Comparison of ENCODE assay signal across 24 cellular contexts in genomic region chr14:96747608-96748007, GRCh38.
"Had no signal": no experiment of that assay in that cellular context is flagged by ENCODE, and none has a peak within 500 bp of the region (broad histone marks: within the 10 kb centered on the region; RNA-seq: fewer than 3 reads in every experiment).

No MANE protein-coding gene starts in this region.

- H3K4me3 ChIP-seq: adrenal gland, body of pancreas, esophagus muscularis mucosa, gastrocnemius medialis had no signal

- H3K27ac ChIP-seq: adrenal gland, body of pancreas, esophagus muscularis mucosa, foreskin keratinocyte, gastrocnemius medialis had no signal

- H3K36me3 ChIP-seq: adrenal gland, esophagus muscularis mucosa, gastrocnemius medialis had no signal

- H3K4me1 ChIP-seq: adrenal gland, body of pancreas, esophagus muscularis mucosa, foreskin keratinocyte, gastrocnemius medialis had no signal

- H3K9me3 ChIP-seq: adrenal gland, body of pancreas, gastrocnemius medialis had no signal

- H3K27me3 ChIP-seq: adrenal gland, body of pancreas had no signal

- ATAC-seq: activated CD4-positive, alpha-beta T cell treated with anti-CD3 and anti-CD28 coated beads for 36 hours; activated CD8-positive, alpha-beta memory T cell treated with anti-CD3 and anti-CD28 coated beads, Interleukin-2, amount 10 ng/mL, durations not matched to agents 7 days and 5 days; activated CD8-positive, alpha-beta T cell treated with anti-CD3 and anti-CD28 coated beads, Interleukin-2, amount 10 ng/mL, durations not matched to agents 7 days and 5 days; activated naive CD8-positive, alpha-beta T cell treated with anti-CD3 and anti-CD28 coated beads, Interleukin-2, amount 50 U/mL, for 24 hours; body of pancreas; foreskin keratinocyte; gastrocnemius medialis; T-helper 17 cell had no signal

- DNase-seq: activated CD4-positive, alpha-beta memory T cell treated with anti-CD3 and anti-CD28 coated beads for 36 hours; activated CD4-positive, alpha-beta T cell treated with anti-CD3 and anti-CD28 coated beads for 36 hours; activated CD4-positive, alpha-beta T cell treated with anti-CD3 and anti-CD28 coated beads, Interleukin-2, amount 10 ng/mL, durations not matched to agents 24 days and 14 days; activated CD4-positive, CD25-positive, alpha-beta regulatory T cell; activated CD4-positive, CD25-positive, alpha-beta regulatory T cell treated with anti-CD3 and anti-CD28 coated beads, Interleukin-2, amount 50 U/mL, for 72 hours; activated CD8-positive, alpha-beta memory T cell treated with anti-CD3 and anti-CD28 coated beads, Interleukin-2, amount 10 ng/mL, durations not matched to agents 7 days and 5 days; activated CD8-positive, alpha-beta memory T cell treated with anti-CD3 and anti-CD28 coated beads, Interleukin-2, amount 50 U/mL, for 4 hours; activated CD8-positive, alpha-beta T cell treated with anti-CD3 and anti-CD28 coated beads, Interleukin-2, amount 10 ng/mL, durations not matched to agents 7 days and 5 days; activated effector memory CD4-positive, alpha-beta T cell treated with anti-CD3 and anti-CD28 coated beads, Interleukin-2, amount 50 U/mL, for 16 hours; activated naive CD4-positive, alpha-beta T cell treated with anti-CD3 and anti-CD28 coated beads for 36 hours; activated naive CD8-positive, alpha-beta T cell treated with anti-CD3 and anti-CD28 coated beads for 36 hours; activated naive CD8-positive, alpha-beta T cell treated with anti-CD3 and anti-CD28 coated beads, Interleukin-2, amount 50 U/mL, for 24 hours; activated T-cell treated with anti-CD3 and anti-CD28 coated beads, Interleukin-2, amount 50 U/mL, for 1 hour; activated T-cell treated with anti-CD3 and anti-CD28 coated beads, Interleukin-2, amount 50 U/mL, for 48 hours; aorta; body of pancreas; effector CD8-positive, alpha-beta T cell; foreskin keratinocyte; gastrocnemius medialis; T-helper 1 cell; T-helper 17 cell; T1000 had no signal
